Comparison of ENCODE assay signal across 8 cellular contexts in the genomic region with DNA sequence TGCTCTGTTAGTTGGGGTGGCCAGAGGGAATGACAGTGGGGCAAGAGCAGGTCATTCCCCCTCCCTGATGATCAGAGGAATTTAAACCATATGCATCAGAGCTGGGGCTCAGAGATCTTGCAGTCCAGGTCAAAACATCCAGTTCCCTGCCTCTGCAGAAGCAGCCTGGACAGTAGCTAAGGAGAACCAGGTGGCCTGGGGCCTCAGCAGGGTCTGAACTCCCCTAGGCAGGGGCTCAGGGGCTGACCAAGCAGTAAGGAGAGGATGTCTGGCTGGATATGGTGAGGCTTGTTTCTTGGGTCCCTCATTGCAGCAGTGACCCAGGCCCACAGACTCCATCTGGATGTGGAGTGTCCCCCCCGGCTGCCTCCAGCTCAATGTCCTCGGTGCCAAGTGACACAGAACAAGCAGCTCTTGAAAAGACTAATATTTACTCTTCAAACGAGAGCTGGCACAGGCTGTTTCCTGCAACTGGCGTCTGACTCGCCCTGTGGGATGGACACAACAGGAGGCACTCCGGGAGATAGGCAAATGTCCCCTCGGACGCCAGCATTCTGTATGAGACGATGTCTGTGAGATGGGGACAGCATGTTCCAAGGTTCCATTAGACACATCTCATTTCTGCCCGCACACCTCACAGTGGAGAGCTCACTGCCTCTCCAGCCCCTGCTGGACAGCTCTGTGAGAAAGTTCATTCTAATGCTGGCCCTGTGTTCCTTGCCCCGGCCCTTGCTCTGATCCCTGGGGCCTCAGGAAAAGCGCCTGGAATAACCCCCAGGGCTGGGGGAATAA. TPM values are rescaled to one million over a fixed set of nuclear protein-coding genes. Genes with fewer than 3 reads are reported as not detected.
DNase-seq lines count a peak whose midpoint lies in the region; ATAC-seq and TF ChIP-seq lines count a peak whose summit lies in the region.
"Had no signal": no experiment of that assay in that cellular context is flagged by ENCODE, and none has a peak within 500 bp of the region (broad histone marks: within the 10 kb centered on the region; RNA-seq: fewer than 3 reads in every experiment).

No MANE protein-coding gene starts in this region.

- DNase-seq in NCI-H1105 (lab: John Stamatoyannopoulos, UW): peak; percentile 32
- DNase-seq in astrocyte of the hippocampus (ENCODE audit: low read depth, low spot score): peak; percentile 28
- peak; percentile 56 for DNase-seq in islet precursor cell
- peak in 1 of 2 donors; percentile 87 for DNase-seq in upper lobe of left lung

- ATAC-seq in upper lobe of left lung (ENCODE audit: low FRiP score in 2 of 2) (peak; percentile 41 to 83), GM18520 (IDR thresholded peaks at IDR 0.05; ENCODE audit: unreplicated experiment) (no peak), HG03045 (IDR thresholded peaks at IDR 0.05; ENCODE audit: unreplicated experiment) (no peak), GM18498 (IDR thresholded peaks at IDR 0.05; ENCODE audit: unreplicated experiment) (no peak)

- H3K27ac ChIP-seq in upper lobe of left lung: peak overlapping the region; percentile 88 to 92 (median 90)
- H3K27ac ChIP-seq: SK-N-MC had no signal

- peak; percentile 34 to 97 (median 70) for TF ChIP-seq EP300 in upper lobe of left lung (IDR thresholded peaks at IDR 0.05)

- H3K4me3 ChIP-seq in upper lobe of left lung: no peak overlapping the region
- H3K4me3 ChIP-seq: SK-N-MC had no signal

- no peaks in the 10 kb centered on the region for H3K27me3 ChIP-seq in upper lobe of left lung

- H3K4me1 ChIP-seq in upper lobe of left lung: peaks cover 71 to 79% (median 78%) of the 10 kb centered on the region in 4 donors

- 30% methylated on average over 9 to 12 of the region's 12 CpGs for WGBS in upper lobe of left lung, 2 donors

- peak; percentile 20 to 66 (median 48) for TF ChIP-seq CTCF in upper lobe of left lung (IDR thresholded peaks at IDR 0.05)

- TF ChIP-seq POLR2A in upper lobe of left lung (IDR thresholded peaks at IDR 0.05): peak in 3 of 4 donors; percentile 13 to 26 (median 15)

- H3K9me3 ChIP-seq in upper lobe of left lung: no peaks in the 10 kb centered on the region

- peaks cover 0 to 4% (median 2%) of the 10 kb centered on the region in 4 donors for H3K36me3 ChIP-seq in upper lobe of left lung

RNA-seq across cellular contexts. Expression of a gene that starts 37.1 kb away (rescaled TPM):
- total RNA-seq in upper lobe of left lung: 10 to 100 TPM; 36.3 to 59.7 (median 50.6) TPM

RNA-seq across cellular contexts. Expression of a gene that starts 42.2 kb away (rescaled TPM):
- total RNA-seq in upper lobe of left lung: 100 to 1,000 TPM in 4 of 6 donors, 10 to 100 TPM in 2; 92.6 to 577 (median 198) TPM

RNA-seq across cellular contexts. Expression of a gene that starts 46.0 kb away (rescaled TPM):
- 10 to 100 TPM in 4 of 6 donors, 1 to 10 TPM in 2; 2.6 to 25.8 (median 17.9) TPM for total RNA-seq in upper lobe of left lung

RNA-seq across cellular contexts. Expression of a gene that starts 55.8 kb away (rescaled TPM):
- 100 to 1,000 TPM in 3 of 6 donors, 10 to 100 TPM in 3; 53.7 to 231 (median 103) TPM for total RNA-seq in upper lobe of left lung

Comparison
In these comparisons a context has a peak if more than half of its experiments do, and no peak if none do; other contexts are left out.
1. ATAC-seq: peak in upper lobe of left lung (2 of 2); none in GM18520 (single experiment), HG03045 (single experiment) and GM18498 (single experiment).